In the genomic region with DNA sequence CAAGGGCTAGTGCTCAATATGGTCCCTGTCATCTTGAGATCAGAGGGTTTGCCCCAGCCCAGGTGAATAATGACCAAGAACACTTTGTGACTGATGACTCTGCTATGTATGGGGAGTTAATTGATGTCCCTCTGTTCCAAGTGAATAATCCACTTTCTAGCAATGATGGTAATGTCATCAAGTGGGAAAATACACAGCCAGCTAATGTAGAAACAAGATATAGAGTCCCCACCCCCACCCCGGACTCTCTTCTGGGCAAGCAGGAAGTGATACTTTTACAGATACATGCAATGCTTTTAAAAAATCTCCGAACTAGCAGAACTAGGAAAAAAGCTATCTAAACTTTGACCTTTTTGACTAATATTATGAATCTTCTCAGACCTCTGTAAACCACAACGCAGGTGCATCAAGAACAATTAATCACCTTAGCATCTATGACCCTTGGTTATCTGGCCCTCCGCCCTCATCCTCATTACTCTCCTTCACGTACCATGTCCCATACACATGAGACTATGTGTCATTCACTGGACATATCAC, we compare ENCODE assay signal across 14 cellular contexts. TPM values are rescaled to one million over a fixed set of nuclear protein-coding genes. Genes with fewer than 3 reads are reported as not detected.
DNase-seq lines count a peak whose midpoint lies in the region; ATAC-seq, FAIRE-seq and TF ChIP-seq lines count a peak whose summit lies in the region.
"Had no signal": no experiment of that assay in that cellular context is flagged by ENCODE, and none has a peak within 500 bp of the region (broad histone marks: within the 10 kb centered on the region; RNA-seq: fewer than 3 reads in every experiment).

No MANE protein-coding gene starts in this region.

- H3K36me3 ChIP-seq in Karpas-422 (ENCODE audit: insufficient read depth, low read length) (no peaks in the 10 kb centered on the region), thyroid gland (no peaks in the 10 kb centered on the region)
- H3K36me3 ChIP-seq: BE2C, brain microvascular endothelial cell had no signal

- H3K9ac ChIP-seq in Karpas-422 (ENCODE audit: low read length), result no peak overlapping the region
- H3K9ac ChIP-seq: SK-N-SH had no signal

- H3K27ac Mint-ChIP-seq in activated T-cell treated with anti-CD3 and anti-CD28 coated beads, Interleukin-2, amount 50 U/mL, for 24 hours, result no peak overlapping the region

- peaks cover 4% of the 10 kb centered on the region for H3K27me3 Mint-ChIP-seq in activated T-cell treated with anti-CD3 and anti-CD28 coated beads, Interleukin-2, amount 50 U/mL, for 24 hours

- no peak overlapping the region for H3K4me3 Mint-ChIP-seq in activated T-cell treated with anti-CD3 and anti-CD28 coated beads, Interleukin-2, amount 50 U/mL, for 24 hours

- no peaks in the 10 kb centered on the region for H3K9me3 Mint-ChIP-seq in activated T-cell treated with anti-CD3 and anti-CD28 coated beads, Interleukin-2, amount 50 U/mL, for 24 hours

- FAIRE-seq in GM12891 (lab: Jason Lieb, UNC), result peak; percentile 94

- intact Hi-C loops in thyroid gland (cut with DNase I), result no loop called here

- H3K4me2 ChIP-seq in Karpas-422 (ENCODE audit: low read depth, low read length, poor library complexity, severe bottlenecking), result peak overlapping the region; percentile 14
- H3K4me2 ChIP-seq: SK-N-SH had no signal

- WGBS in thyroid gland, 2 donors, result 73 to 77% methylated on average over 5 of the region's 5 CpGs

- TF ChIP-seq POLR2A in GM12891 (IDR thresholded peaks at IDR 0.05; ENCODE audit: low read depth, low read length) (no peak), thyroid gland (IDR thresholded peaks at IDR 0.05) (no peak)

- no peaks in the 10 kb centered on the region for H4K20me1 ChIP-seq in Karpas-422 (ENCODE audit: insufficient read depth, low read depth, low read length)

- H3K4me1 Mint-ChIP-seq in activated T-cell treated with anti-CD3 and anti-CD28 coated beads, Interleukin-2, amount 50 U/mL, for 24 hours (ENCODE audit: low read depth), result no peaks in the 10 kb centered on the region

- H3K27me3 ChIP-seq in Karpas-422 (ENCODE audit: low read length) (no peaks in the 10 kb centered on the region), thyroid gland (no peaks in the 10 kb centered on the region)
- H3K27me3 ChIP-seq: BE2C, brain microvascular endothelial cell had no signal

- H3K4me3 ChIP-seq in Karpas-422 (ENCODE audit: low read length), result no peak overlapping the region
- no peak overlapping the region for H3K4me3 ChIP-seq in thyroid gland (replicated peaks in 1 of 3)
- H3K4me3 ChIP-seq: psoas muscle had no signal

- H3K9me2 ChIP-seq in Karpas-422 (replicated peaks; ENCODE audit: insufficient read depth, low read length), result no peaks in the 10 kb centered on the region
- H3K9me2 ChIP-seq: SK-N-SH had no signal

- in situ Hi-C loops in ACHN (cut with HindIII; ENCODE audit: low pct_ligation_motif_present, low pct_unique_long_range_greater_than_20kb, low sequenced_read_pairs), result no loop called here

- no peak for TF ChIP-seq CTCF in thyroid gland (IDR thresholded peaks at IDR 0.05)

- H3K4me1 ChIP-seq in Karpas-422 (ENCODE audit: low read length) (peaks cover 11% of the 10 kb centered on the region), thyroid gland (no peaks in the 10 kb centered on the region)
- H3K4me1 ChIP-seq: BE2C, psoas muscle had no signal

- DNase-seq in GM12891 (ENCODE audit: insufficient read length, low spot score) (peak; percentile 25), Karpas-422 (no peak), thyroid gland (no peak), ACHN (no peak), NCI-H748 treated with DMSO at 0.1 percent for 48 hours (lab: John Stamatoyannopoulos, UW) (no peak)
- no peak for DNase-seq in activated T-cell treated with anti-CD3 and anti-CD28 coated beads, Interleukin-2, amount 50 U/mL, for 24 hours
- DNase-seq: activated CD8-positive, alpha-beta memory T cell treated with anti-CD3 and anti-CD28 coated beads, Interleukin-2, amount 50 U/mL, for 4 hours; BE2C; brain microvascular endothelial cell; psoas muscle; SK-N-SH had no signal

- no peak overlapping the region for H2AFZ ChIP-seq in Karpas-422 (ENCODE audit: low read length)

- H3K27ac ChIP-seq in Karpas-422 (ENCODE audit: low read length) (no peak overlapping the region), thyroid gland (no peak overlapping the region)
- H3K27ac ChIP-seq: brain microvascular endothelial cell, psoas muscle had no signal

- no peaks in the 10 kb centered on the region for H3K79me2 ChIP-seq in Karpas-422 (ENCODE audit: low read length)

- ATAC-seq in GM19452 (IDR thresholded peaks at IDR 0.05; ENCODE audit: unreplicated experiment), result peak; percentile 83
- ATAC-seq in HG02938 (IDR thresholded peaks at IDR 0.05; ENCODE audit: unreplicated experiment), result peak; percentile 90
- ATAC-seq: left lobe of liver, psoas muscle had no signal

- H3K36me3 Mint-ChIP-seq in activated T-cell treated with anti-CD3 and anti-CD28 coated beads, Interleukin-2, amount 50 U/mL, for 24 hours (ENCODE audit: low read depth), result no peaks in the 10 kb centered on the region

- H3K9me3 ChIP-seq in Karpas-422 (ENCODE audit: low read length), result no peaks in the 10 kb centered on the region
- no peaks in the 10 kb centered on the region for H3K9me3 ChIP-seq in thyroid gland
- H3K9me3 ChIP-seq: BE2C, psoas muscle, SK-N-SH had no signal

TF ChIP-seq in GM12891, 5 proteins besides CTCF, POLR2A, EP300 and RAD21:
- no peak for TF ChIP-seq POU2F2 (IDR thresholded peaks at IDR 0.05; ENCODE audit: low read depth, low read length)
- no peak for TF ChIP-seq TAF1 (IDR thresholded peaks at IDR 0.05; ENCODE audit: low read depth, low read length)
- peak; percentile 91 for TF ChIP-seq SPI1 (IDR thresholded peaks at IDR 0.05; ENCODE audit: low read depth, low read length)
- TF ChIP-seq PAX5 (IDR thresholded peaks at IDR 0.05; ENCODE audit: insufficient read depth, low read length, severe bottlenecking), result no peak
- TF ChIP-seq POLR2AphosphoS5 (IDR thresholded peaks at IDR 0.05; ENCODE audit: low read depth, low read length), result no peak

RNA-seq across cellular contexts. Expression of a gene that starts 30.5 kb away (rescaled TPM):
- polyA plus RNA-seq in GM12891 (2012; ENCODE audit: low read depth, missing spikeins), result 2.9 TPM
- 1.3 and 2.5 TPM in 2 replicates for total RNA-seq in Karpas-422 (2014; rRNA removed; shearing (Covaris generic); ENCODE audit: low replicate concordance)
- total RNA-seq in thyroid gland, result 10 to 100 TPM in 1 of 4 donors, 1 to 10 TPM in 3; 3.8 to 17.5 (median 7.8) TPM
- polyA plus RNA-seq: SK-N-SH had no signal
